In genomic region chr10:22316286-22317120, GRCh38 we compare ENCODE assay signal across 1 cellular context.
TF ChIP-seq lines count a peak whose summit lies in the region.

COMMD3 (plus strand) TSS chr10:22316388; CDS start chr10:22316418, 30 bp downstream.

TF ChIP-seq in GM12878, 131 proteins besides CTCF, POLR2A, EP300 and RAD21 (continued from another document and continues in another):
- TF ChIP-seq, protein P1, sequence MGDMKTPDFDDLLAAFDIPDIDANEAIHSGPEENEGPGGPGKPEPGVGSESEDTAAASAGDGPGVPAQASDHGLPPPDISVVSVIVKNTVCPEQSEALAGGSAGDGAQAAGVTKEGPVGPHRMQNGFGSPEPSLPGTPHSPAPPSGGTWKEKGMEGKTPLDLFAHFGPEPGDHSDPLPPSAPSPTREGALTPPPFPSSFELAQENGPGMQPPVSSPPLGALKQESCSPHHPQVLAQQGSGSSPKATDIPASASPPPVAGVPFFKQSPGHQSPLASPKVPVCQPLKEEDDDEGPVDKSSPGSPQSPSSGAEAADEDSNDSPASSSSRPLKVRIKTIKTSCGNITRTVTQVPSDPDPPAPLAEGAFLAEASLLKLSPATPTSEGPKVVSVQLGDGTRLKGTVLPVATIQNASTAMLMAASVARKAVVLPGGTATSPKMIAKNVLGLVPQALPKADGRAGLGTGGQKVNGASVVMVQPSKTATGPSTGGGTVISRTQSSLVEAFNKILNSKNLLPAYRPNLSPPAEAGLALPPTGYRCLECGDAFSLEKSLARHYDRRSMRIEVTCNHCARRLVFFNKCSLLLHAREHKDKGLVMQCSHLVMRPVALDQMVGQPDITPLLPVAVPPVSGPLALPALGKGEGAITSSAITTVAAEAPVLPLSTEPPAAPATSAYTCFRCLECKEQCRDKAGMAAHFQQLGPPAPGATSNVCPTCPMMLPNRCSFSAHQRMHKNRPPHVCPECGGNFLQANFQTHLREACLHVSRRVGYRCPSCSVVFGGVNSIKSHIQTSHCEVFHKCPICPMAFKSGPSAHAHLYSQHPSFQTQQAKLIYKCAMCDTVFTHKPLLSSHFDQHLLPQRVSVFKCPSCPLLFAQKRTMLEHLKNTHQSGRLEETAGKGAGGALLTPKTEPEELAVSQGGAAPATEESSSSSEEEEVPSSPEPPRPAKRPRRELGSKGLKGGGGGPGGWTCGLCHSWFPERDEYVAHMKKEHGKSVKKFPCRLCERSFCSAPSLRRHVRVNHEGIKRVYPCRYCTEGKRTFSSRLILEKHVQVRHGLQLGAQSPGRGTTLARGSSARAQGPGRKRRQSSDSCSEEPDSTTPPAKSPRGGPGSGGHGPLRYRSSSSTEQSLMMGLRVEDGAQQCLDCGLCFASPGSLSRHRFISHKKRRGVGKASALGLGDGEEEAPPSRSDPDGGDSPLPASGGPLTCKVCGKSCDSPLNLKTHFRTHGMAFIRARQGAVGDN (IDR thresholded peaks at IDR 0.05): peak; percentile 80; the same call in 1 of the 2 replicates
- TF ChIP-seq, protein P2, sequence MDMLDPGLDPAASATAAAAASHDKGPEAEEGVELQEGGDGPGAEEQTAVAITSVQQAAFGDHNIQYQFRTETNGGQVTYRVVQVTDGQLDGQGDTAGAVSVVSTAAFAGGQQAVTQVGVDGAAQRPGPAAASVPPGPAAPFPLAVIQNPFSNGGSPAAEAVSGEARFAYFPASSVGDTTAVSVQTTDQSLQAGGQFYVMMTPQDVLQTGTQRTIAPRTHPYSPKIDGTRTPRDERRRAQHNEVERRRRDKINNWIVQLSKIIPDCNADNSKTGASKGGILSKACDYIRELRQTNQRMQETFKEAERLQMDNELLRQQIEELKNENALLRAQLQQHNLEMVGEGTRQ (IDR thresholded peaks at IDR 0.05; ENCODE audit: borderline replicate concordance, low read depth, low read length): peak; percentile 86
- TF ChIP-seq RELB (IDR thresholded peaks at IDR 0.05; ENCODE audit: low read depth) (peak; percentile 95), SUZ12 (IDR thresholded peaks at IDR 0.05; ENCODE audit: unreplicated experiment) (no peak), NR2C2 (IDR thresholded peaks at IDR 0.05; ENCODE audit: borderline replicate concordance, control insufficient read depth, insufficient read length, low read depth) (peak; percentile 69), IRF3 (IDR thresholded peaks at IDR 0.05) (0 out of 2 replicates have a peak, but pooled peaks have one; percentile 27), GATAD2B (conservative IDR thresholded peaks at IDR 0.05; ENCODE audit: low read depth) (peak; percentile 89), MAX (IDR thresholded peaks at IDR 0.05; ENCODE audit: low read depth, low read length) (peak; percentile 84), FOS (IDR thresholded peaks at IDR 0.05; ENCODE audit: borderline replicate concordance, extremely low read depth, insufficient read length) (peak; percentile 6), RBBP5 (conservative IDR thresholded peaks at IDR 0.05) (no peak), MXI1 (IDR thresholded peaks at IDR 0.05; ENCODE audit: low read depth, low read length) (no peak; the same call in 1 of the 2 replicates), SIN3A (IDR thresholded peaks at IDR 0.05; ENCODE audit: low read depth, low read length) (peak; percentile 74), PAX5 (IDR thresholded peaks at IDR 0.05; ENCODE audit: borderline replicate concordance, low read depth, low read length) (0 out of 2 replicates have a peak, but pooled peaks have one; percentile 31), BACH1 (IDR thresholded peaks at IDR 0.05; ENCODE audit: borderline replicate concordance) (no peak), NR2F1 (conservative IDR thresholded peaks at IDR 0.05) (peak; percentile 99), ESRRA (IDR thresholded peaks at IDR 0.05; ENCODE audit: low read length) (0 out of 2 replicates have a peak, but pooled peaks have one; percentile 7), WRNIP1 (IDR thresholded peaks at IDR 0.05; ENCODE audit: borderline replicate concordance, low read depth, low read length) (no peak), ZNF207 (IDR thresholded peaks at IDR 0.05; ENCODE audit: borderline replicate concordance) (peak; percentile 43; the same call in 1 of the 2 replicates), CREB1 (IDR thresholded peaks at IDR 0.05; ENCODE audit: low read depth) (peak; percentile 52; the same call in 1 of the 2 replicates), ZNF274 (IDR thresholded peaks at IDR 0.05; ENCODE audit: insufficient read depth, insufficient read length) (no peak), YY1 (IDR thresholded peaks at IDR 0.05; ENCODE audit: low read depth, low read length) (peak; percentile 85), RCOR1 (conservative IDR thresholded peaks at IDR 0.05; ENCODE audit: low read depth, low read length) (no peak)
- TF ChIP-seq, protein P3, sequence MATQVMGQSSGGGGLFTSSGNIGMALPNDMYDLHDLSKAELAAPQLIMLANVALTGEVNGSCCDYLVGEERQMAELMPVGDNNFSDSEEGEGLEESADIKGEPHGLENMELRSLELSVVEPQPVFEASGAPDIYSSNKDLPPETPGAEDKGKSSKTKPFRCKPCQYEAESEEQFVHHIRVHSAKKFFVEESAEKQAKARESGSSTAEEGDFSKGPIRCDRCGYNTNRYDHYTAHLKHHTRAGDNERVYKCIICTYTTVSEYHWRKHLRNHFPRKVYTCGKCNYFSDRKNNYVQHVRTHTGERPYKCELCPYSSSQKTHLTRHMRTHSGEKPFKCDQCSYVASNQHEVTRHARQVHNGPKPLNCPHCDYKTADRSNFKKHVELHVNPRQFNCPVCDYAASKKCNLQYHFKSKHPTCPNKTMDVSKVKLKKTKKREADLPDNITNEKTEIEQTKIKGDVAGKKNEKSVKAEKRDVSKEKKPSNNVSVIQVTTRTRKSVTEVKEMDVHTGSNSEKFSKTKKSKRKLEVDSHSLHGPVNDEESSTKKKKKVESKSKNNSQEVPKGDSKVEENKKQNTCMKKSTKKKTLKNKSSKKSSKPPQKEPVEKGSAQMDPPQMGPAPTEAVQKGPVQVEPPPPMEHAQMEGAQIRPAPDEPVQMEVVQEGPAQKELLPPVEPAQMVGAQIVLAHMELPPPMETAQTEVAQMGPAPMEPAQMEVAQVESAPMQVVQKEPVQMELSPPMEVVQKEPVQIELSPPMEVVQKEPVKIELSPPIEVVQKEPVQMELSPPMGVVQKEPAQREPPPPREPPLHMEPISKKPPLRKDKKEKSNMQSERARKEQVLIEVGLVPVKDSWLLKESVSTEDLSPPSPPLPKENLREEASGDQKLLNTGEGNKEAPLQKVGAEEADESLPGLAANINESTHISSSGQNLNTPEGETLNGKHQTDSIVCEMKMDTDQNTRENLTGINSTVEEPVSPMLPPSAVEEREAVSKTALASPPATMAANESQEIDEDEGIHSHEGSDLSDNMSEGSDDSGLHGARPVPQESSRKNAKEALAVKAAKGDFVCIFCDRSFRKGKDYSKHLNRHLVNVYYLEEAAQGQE (IDR thresholded peaks at IDR 0.05; ENCODE audit: low read depth, low read length): no peak
- TF ChIP-seq, protein P4, sequence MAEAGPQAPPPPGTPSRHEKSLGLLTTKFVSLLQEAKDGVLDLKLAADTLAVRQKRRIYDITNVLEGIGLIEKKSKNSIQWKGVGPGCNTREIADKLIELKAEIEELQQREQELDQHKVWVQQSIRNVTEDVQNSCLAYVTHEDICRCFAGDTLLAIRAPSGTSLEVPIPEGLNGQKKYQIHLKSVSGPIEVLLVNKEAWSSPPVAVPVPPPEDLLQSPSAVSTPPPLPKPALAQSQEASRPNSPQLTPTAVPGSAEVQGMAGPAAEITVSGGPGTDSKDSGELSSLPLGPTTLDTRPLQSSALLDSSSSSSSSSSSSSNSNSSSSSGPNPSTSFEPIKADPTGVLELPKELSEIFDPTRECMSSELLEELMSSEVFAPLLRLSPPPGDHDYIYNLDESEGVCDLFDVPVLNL (IDR thresholded peaks at IDR 0.05; ENCODE audit: low read depth, low read length): 0 out of 2 replicates have a peak, but pooled peaks have one; percentile 5
- TF ChIP-seq, protein P5, sequence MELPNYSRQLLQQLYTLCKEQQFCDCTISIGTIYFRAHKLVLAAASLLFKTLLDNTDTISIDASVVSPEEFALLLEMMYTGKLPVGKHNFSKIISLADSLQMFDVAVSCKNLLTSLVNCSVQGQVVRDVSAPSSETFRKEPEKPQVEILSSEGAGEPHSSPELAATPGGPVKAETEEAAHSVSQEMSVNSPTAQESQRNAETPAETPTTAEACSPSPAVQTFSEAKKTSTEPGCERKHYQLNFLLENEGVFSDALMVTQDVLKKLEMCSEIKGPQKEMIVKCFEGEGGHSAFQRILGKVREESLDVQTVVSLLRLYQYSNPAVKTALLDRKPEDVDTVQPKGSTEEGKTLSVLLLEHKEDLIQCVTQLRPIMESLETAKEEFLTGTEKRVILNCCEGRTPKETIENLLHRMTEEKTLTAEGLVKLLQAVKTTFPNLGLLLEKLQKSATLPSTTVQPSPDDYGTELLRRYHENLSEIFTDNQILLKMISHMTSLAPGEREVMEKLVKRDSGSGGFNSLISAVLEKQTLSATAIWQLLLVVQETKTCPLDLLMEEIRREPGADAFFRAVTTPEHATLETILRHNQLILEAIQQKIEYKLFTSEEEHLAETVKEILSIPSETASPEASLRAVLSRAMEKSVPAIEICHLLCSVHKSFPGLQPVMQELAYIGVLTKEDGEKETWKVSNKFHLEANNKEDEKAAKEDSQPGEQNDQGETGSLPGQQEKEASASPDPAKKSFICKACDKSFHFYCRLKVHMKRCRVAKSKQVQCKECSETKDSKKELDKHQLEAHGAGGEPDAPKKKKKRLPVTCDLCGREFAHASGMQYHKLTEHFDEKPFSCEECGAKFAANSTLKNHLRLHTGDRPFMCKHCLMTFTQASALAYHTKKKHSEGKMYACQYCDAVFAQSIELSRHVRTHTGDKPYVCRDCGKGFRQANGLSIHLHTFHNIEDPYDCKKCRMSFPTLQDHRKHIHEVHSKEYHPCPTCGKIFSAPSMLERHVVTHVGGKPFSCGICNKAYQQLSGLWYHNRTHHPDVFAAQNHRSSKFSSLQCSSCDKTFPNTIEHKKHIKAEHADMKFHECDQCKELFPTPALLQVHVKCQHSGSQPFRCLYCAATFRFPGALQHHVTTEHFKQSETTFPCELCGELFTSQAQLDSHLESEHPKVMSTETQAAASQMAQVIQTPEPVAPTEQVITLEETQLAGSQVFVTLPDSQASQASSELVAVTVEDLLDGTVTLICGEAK (IDR thresholded peaks at IDR 0.05; ENCODE audit: borderline replicate concordance): peak; percentile 92
- TF ChIP-seq, protein P6, sequence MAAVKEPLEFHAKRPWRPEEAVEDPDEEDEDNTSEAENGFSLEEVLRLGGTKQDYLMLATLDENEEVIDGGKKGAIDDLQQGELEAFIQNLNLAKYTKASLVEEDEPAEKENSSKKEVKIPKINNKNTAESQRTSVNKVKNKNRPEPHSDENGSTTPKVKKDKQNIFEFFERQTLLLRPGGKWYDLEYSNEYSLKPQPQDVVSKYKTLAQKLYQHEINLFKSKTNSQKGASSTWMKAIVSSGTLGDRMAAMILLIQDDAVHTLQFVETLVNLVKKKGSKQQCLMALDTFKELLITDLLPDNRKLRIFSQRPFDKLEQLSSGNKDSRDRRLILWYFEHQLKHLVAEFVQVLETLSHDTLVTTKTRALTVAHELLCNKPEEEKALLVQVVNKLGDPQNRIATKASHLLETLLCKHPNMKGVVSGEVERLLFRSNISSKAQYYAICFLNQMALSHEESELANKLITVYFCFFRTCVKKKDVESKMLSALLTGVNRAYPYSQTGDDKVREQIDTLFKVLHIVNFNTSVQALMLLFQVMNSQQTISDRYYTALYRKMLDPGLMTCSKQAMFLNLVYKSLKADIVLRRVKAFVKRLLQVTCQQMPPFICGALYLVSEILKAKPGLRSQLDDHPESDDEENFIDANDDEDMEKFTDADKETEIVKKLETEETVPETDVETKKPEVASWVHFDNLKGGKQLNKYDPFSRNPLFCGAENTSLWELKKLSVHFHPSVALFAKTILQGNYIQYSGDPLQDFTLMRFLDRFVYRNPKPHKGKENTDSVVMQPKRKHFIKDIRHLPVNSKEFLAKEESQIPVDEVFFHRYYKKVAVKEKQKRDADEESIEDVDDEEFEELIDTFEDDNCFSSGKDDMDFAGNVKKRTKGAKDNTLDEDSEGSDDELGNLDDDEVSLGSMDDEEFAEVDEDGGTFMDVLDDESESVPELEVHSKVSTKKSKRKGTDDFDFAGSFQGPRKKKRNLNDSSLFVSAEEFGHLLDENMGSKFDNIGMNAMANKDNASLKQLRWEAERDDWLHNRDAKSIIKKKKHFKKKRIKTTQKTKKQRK (IDR thresholded peaks at IDR 0.05; ENCODE audit: low read depth, low read length): no peak
- TF ChIP-seq, protein P7, sequence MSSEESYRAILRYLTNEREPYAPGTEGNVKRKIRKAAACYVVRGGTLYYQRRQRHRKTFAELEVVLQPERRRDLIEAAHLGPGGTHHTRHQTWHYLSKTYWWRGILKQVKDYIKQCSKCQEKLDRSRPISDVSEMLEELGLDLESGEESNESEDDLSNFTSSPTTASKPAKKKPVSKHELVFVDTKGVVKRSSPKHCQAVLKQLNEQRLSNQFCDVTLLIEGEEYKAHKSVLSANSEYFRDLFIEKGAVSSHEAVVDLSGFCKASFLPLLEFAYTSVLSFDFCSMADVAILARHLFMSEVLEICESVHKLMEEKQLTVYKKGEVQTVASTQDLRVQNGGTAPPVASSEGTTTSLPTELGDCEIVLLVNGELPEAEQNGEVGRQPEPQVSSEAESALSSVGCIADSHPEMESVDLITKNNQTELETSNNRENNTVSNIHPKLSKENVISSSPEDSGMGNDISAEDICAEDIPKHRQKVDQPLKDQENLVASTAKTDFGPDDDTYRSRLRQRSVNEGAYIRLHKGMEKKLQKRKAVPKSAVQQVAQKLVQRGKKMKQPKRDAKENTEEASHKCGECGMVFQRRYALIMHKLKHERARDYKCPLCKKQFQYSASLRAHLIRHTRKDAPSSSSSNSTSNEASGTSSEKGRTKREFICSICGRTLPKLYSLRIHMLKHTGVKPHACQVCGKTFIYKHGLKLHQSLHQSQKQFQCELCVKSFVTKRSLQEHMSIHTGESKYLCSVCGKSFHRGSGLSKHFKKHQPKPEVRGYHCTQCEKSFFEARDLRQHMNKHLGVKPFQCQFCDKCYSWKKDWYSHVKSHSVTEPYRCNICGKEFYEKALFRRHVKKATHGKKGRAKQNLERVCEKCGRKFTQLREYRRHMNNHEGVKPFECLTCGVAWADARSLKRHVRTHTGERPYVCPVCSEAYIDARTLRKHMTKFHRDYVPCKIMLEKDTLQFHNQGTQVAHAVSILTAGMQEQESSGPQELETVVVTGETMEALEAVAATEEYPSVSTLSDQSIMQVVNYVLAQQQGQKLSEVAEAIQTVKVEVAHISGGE (CRISPR knock-in tag; IDR thresholded peaks at IDR 0.05): peak; percentile 63; the same call in 1 of the 2 replicates
